In the genomic region with DNA sequence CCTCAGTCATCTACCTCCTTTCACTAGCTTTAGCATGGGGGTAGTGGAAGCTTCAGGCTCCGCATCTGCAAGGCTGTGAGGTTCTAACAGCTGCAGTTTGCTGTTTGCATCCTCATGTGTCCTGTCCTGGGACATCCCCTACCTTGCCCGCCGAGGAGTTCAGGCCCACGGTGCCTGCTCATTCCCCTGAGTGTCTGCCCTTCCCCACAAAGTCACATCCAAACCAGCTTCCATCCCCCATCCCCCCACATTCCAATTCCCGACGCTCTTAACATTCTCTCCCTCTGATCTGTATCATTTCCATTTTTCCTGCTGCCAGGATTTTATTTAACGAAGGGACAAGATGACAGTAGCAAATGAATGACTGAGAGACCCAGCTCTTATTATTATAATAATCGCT, we compare ENCODE assay signal across 17 cellular contexts.
"Had no signal": no experiment of that assay in that cellular context is flagged by ENCODE, and none has a peak within 500 bp of the region (broad histone marks: within the 10 kb centered on the region; RNA-seq: fewer than 3 reads in every experiment).

No MANE protein-coding gene starts in this region.

- DNase-seq: activated CD4-positive, alpha-beta T cell treated with anti-CD3 and anti-CD28 coated beads, Interleukin-2, amount 50 U/mL, for 1 hour; activated effector memory CD4-positive, alpha-beta T cell treated with Interleukin-2 at 50 U/mL for 16 hours; activated T-cell treated with anti-CD3 and anti-CD28 coated beads, Interleukin-2, amount 50 U/mL, for 1 hour; amniotic stem cell; dorsolateral prefrontal cortex; foreskin fibroblast; left colon; mammary epithelial cell; pancreas; stimulated activated CD4-positive, alpha-beta T cell treated with anti-CD3 and anti-CD28 coated beads, Interleukin-15, amount 100 ng/mL, for 24 hours; stimulated activated CD4-positive, alpha-beta T cell treated with anti-CD3 and anti-CD28 coated beads, Interleukin-4, amount 100 ng/mL, for 4 hours; stomach; T-helper 2 cell; uterus had no signal

- H3K9me3 Mint-ChIP-seq: activated naive CD4-positive, alpha-beta T cell treated with anti-CD3 and anti-CD28 coated beads, Interleukin-2, amount 50 U/mL, for 72 hours; nephron had no signal

- H3K4me3 Mint-ChIP-seq: nephron had no signal

- H3K36me3 Mint-ChIP-seq: activated naive CD4-positive, alpha-beta T cell treated with anti-CD3 and anti-CD28 coated beads, Interleukin-2, amount 50 U/mL, for 72 hours had no signal

- H3K36me3 ChIP-seq: esophagus muscularis mucosa, pancreas, stomach, uterus had no signal

- H3K4me3 ChIP-seq: dorsolateral prefrontal cortex, esophagus muscularis mucosa, pancreas, stomach, uterus had no signal

- H3K4me1 ChIP-seq: pancreas had no signal

- H3K27ac ChIP-seq: dorsolateral prefrontal cortex, pancreas, uterus had no signal

- H3K9me3 ChIP-seq: pancreas, uterus had no signal

- H3K27me3 ChIP-seq: dorsolateral prefrontal cortex, pancreas, uterus had no signal

- ATAC-seq: activated naive CD4-positive, alpha-beta T cell treated with anti-CD3 and anti-CD28 coated beads, Interleukin-2, amount 50 U/mL, for 72 hours; left colon; pancreas had no signal
